In genomic region chr1:192604979-192605620, GRCh38 we compare ENCODE assay signal across 11 cellular contexts. TPM values are rescaled to one million over a fixed set of nuclear protein-coding genes. Genes with fewer than 3 reads are reported as not detected.
A peak's percentile ranks its signal among the peaks of the same experiment; 100 is the strongest.
DNase-seq lines count a peak whose midpoint lies in the region; ATAC-seq, FAIRE-seq and TF ChIP-seq lines count a peak whose summit lies in the region.
"Had no signal": no experiment of that assay in that cellular context is flagged by ENCODE, and none has a peak within 500 bp of the region (broad histone marks: within the 10 kb centered on the region; RNA-seq: fewer than 3 reads in every experiment).

No MANE protein-coding gene starts in this region.

- H3K4me1 ChIP-seq in osteoblast (ENCODE audit: insufficient read depth, low read length): no peaks in the 10 kb centered on the region

- no peaks in the 10 kb centered on the region for H3K36me3 ChIP-seq in osteoblast (ENCODE audit: insufficient read depth, low read length)

- no peaks in the 10 kb centered on the region for H4K20me1 ChIP-seq in osteoblast (ENCODE audit: insufficient read depth, low read length)

- no peaks in the 10 kb centered on the region for H3K79me2 ChIP-seq in osteoblast (ENCODE audit: insufficient read depth, low read length)

- FAIRE-seq in urothelium cell line (lab: Jason Lieb, UNC): no peak

- H3K27me3 ChIP-seq in osteoblast (ENCODE audit: insufficient read depth, low read length): no peaks in the 10 kb centered on the region

- no peaks in the 10 kb centered on the region for H3K9me3 ChIP-seq in osteoblast (ENCODE audit: low read depth, low read length)

- peak; percentile 57 for DNase-seq in RPMI8226
- DNase-seq in osteoblast (ENCODE audit: insufficient read length, low spot score, missing footprints): peak; percentile 41
- DNase-seq in urothelium cell line (ENCODE audit: low spot score): no peak
- no peak for DNase-seq in Ammon's horn (ENCODE audit: low spot score)
- no peak for DNase-seq in stimulated activated CD4-positive, alpha-beta T cell treated with anti-CD3 and anti-CD28 coated beads, Interleukin-1b, Interleukin-23, amount 100 ng/mL, for 48 hours
- DNase-seq in T-helper 9 cell: no peak
- DNase-seq: activated naive CD8-positive, alpha-beta T cell treated with anti-CD3 and anti-CD28 coated beads, Interleukin-2, amount 10 ng/mL, durations not matched to agents 7 days and 5 days; IMR-90 had no signal

- TF ChIP-seq CTCF in osteoblast (IDR thresholded peaks at IDR 0.05; ENCODE audit: extremely low read depth, low read depth, low read length): no peak

- H3K4me3 ChIP-seq in osteoblast (ENCODE audit: insufficient read depth, low read length): no peak overlapping the region
- H3K4me3 ChIP-seq: SK-N-MC had no signal

- peak overlapping the region; percentile 4 for H3K27ac ChIP-seq in osteoblast (ENCODE audit: low read depth, low read length)
- H3K27ac ChIP-seq: SK-N-MC had no signal

- H3K4me2 ChIP-seq in osteoblast (ENCODE audit: insufficient read depth, low read length): no peak overlapping the region

- H2AFZ ChIP-seq in osteoblast (ENCODE audit: low read length): no peak overlapping the region

- ATAC-seq in GM19035 (IDR thresholded peaks at IDR 0.05; ENCODE audit: unreplicated experiment): peak; percentile 35
- peak; percentile 26 for ATAC-seq in HG03103 (IDR thresholded peaks at IDR 0.05; ENCODE audit: low read depth, unreplicated experiment)

RNA-seq across cellular contexts. Expression of gene RGS1, which starts 29.5 kb away (rescaled TPM):
- not detected in 2 replicates for total RNA-seq in osteoblast
- total RNA-seq: IMR-90 had no signal

RNA-seq across cellular contexts. Expression of gene RGS13, which starts 30.8 kb away (rescaled TPM):
- total RNA-seq in osteoblast: not detected in 2 replicates
- total RNA-seq: IMR-90 had no signal

Comparison
In these comparisons a context has a peak if more than half of its experiments do, and no peak if none do; other contexts are left out.
1. DNase-seq: peak in RPMI8226 (single experiment) and osteoblast (single experiment); none in urothelium cell line (single experiment), Ammon's horn (single experiment), stimulated activated CD4-positive, alpha-beta T cell treated with anti-CD3 and anti-CD28 coated beads, Interleukin-1b, Interleukin-23, amount 100 ng/mL, for 48 hours (single experiment) and T-helper 9 cell (single experiment).